Comparison of ENCODE assay signal across 21 cellular contexts in genomic region chr4:24862073-24862751, GRCh38. TPM values are rescaled to one million over a fixed set of nuclear protein-coding genes. Genes with fewer than 3 reads are reported as not detected.
DNase-seq lines count a peak whose midpoint lies in the region; ATAC-seq lines count a peak whose summit lies in the region.
"Had no signal": no experiment of that assay in that cellular context is flagged by ENCODE, and none has a peak within 500 bp of the region (broad histone marks: within the 10 kb centered on the region; RNA-seq: fewer than 3 reads in every experiment).

No MANE protein-coding gene starts in this region.

- no peak overlapping the region for H3K4me3 Mint-ChIP-seq in activated T-helper 2 cell treated with anti-CD3 and anti-CD28 coated beads, Interferon-gamma antibody, Interleukin-2, Interleukin-4, amounts not matched to agents 10 μg/mL and 5 μg/mL and 100 μg/mL, durations not matched to agents 14 hours and 24 hours and 36 hours (ENCODE audit: low read depth)
- H3K4me3 Mint-ChIP-seq: CD8-positive, alpha-beta memory T cell; effector memory CD8-positive, alpha-beta T cell; memory B cell; naive B cell had no signal

- ATAC-seq in GM18867 (IDR thresholded peaks at IDR 0.05; ENCODE audit: unreplicated experiment) (peak; percentile 54), HG02798 (IDR thresholded peaks at IDR 0.05; ENCODE audit: poor library complexity, unreplicated experiment) (peak; percentile 48), HG03520 (IDR thresholded peaks at IDR 0.05; ENCODE audit: unreplicated experiment) (peak; percentile 71)
- ATAC-seq: activated naive CD4-positive, alpha-beta T cell treated with anti-CD3 and anti-CD28 coated beads, Interleukin-2, amount 50 U/mL, for 72 hours; effector memory CD8-positive, alpha-beta T cell; upper lobe of right lung had no signal

- no peaks in the 10 kb centered on the region for H3K36me3 Mint-ChIP-seq in activated T-helper 2 cell treated with anti-CD3 and anti-CD28 coated beads, Interferon-gamma antibody, Interleukin-2, Interleukin-4, amounts not matched to agents 10 μg/mL and 5 μg/mL and 100 μg/mL, durations not matched to agents 14 hours and 24 hours and 36 hours (ENCODE audit: low read depth)
- H3K36me3 Mint-ChIP-seq: CD8-positive, alpha-beta memory T cell; memory B cell; naive B cell had no signal

- H3K27me3 Mint-ChIP-seq in activated T-helper 2 cell treated with anti-CD3 and anti-CD28 coated beads, Interferon-gamma antibody, Interleukin-2, Interleukin-4, amounts not matched to agents 10 μg/mL and 5 μg/mL and 100 μg/mL, durations not matched to agents 14 hours and 24 hours and 36 hours (ENCODE audit: low read depth) = no peaks in the 10 kb centered on the region
- H3K27me3 Mint-ChIP-seq: naive B cell had no signal

- intact Hi-C loops in activated T-helper 2 cell treated with anti-CD3 and anti-CD28 coated beads, Interferon-gamma antibody, Interleukin-2, Interleukin-4, amounts not matched to agents 10 μg/mL and 5 μg/mL and 100 μg/mL, durations not matched to agents 14 hours and 24 hours and 36 hours (cut with micrococcal nuclease) = no loop called here

- H3K4me1 Mint-ChIP-seq in activated T-helper 2 cell treated with anti-CD3 and anti-CD28 coated beads, Interferon-gamma antibody, Interleukin-2, Interleukin-4, amounts not matched to agents 10 μg/mL and 5 μg/mL and 100 μg/mL, durations not matched to agents 14 hours and 24 hours and 36 hours (ENCODE audit: low read depth) = no peaks in the 10 kb centered on the region
- H3K4me1 Mint-ChIP-seq: CD8-positive, alpha-beta memory T cell; memory B cell; naive B cell had no signal

- H3K9me3 Mint-ChIP-seq in activated T-helper 2 cell treated with anti-CD3 and anti-CD28 coated beads, Interferon-gamma antibody, Interleukin-2, Interleukin-4, amounts not matched to agents 10 μg/mL and 5 μg/mL and 100 μg/mL, durations not matched to agents 14 hours and 24 hours and 36 hours = peaks cover 14% of the 10 kb centered on the region

- H3K27ac Mint-ChIP-seq in activated T-helper 2 cell treated with anti-CD3 and anti-CD28 coated beads, Interferon-gamma antibody, Interleukin-2, Interleukin-4, amounts not matched to agents 10 μg/mL and 5 μg/mL and 100 μg/mL, durations not matched to agents 14 hours and 24 hours and 36 hours = no peak overlapping the region
- H3K27ac Mint-ChIP-seq: CD8-positive, alpha-beta memory T cell; effector memory CD8-positive, alpha-beta T cell; memory B cell had no signal

- DNase-seq in LoVo (ENCODE audit: low spot score) = no peak
- DNase-seq in stimulated activated CD4-positive, alpha-beta T cell treated with anti-CD3 and anti-CD28 coated beads, Interleukin-12 subunit alpha, Interleukin-12 subunit beta, amount 100 ng/mL, for 4 hours = no peak
- no peak for DNase-seq in D341Med (ENCODE audit: low spot score)
- DNase-seq in activated T-helper 2 cell treated with anti-CD3 and anti-CD28 coated beads, Interferon-gamma antibody, Interleukin-2, Interleukin-4, amounts not matched to agents 10 μg/mL and 5 μg/mL and 100 μg/mL, durations not matched to agents 14 hours and 24 hours and 36 hours (ENCODE audit: low spot score) = no peak
- DNase-seq: CD8-positive, alpha-beta memory T cell; DMS79 treated with DMSO at 0.1 percent for 48 hours; effector memory CD8-positive, alpha-beta T cell; esophagus squamous epithelium; MM.1S; naive B cell; NCI-H1694; NCI-H748 treated with DMSO at 0.1 percent for 48 hours; SHP77 treated with DMSO at 0.1 percent for 48 hours; stimulated activated CD8-positive, alpha-beta memory T cell treated with anti-CD3 and anti-CD28 coated beads, Interleukin-4, amount 100 ng/mL, for 48 hours; upper lobe of right lung had no signal

RNA-seq across cellular contexts. Expression of gene CCDC149, which starts 50.6 kb away (rescaled TPM):
- total RNA-seq in activated T-helper 2 cell treated with anti-CD3 and anti-CD28 coated beads, Interferon-gamma antibody, Interleukin-2, Interleukin-4, amounts not matched to agents 10 μg/mL and 5 μg/mL and 100 μg/mL, durations not matched to agents 14 hours and 24 hours and 36 hours = not detected in 2 replicates
- total RNA-seq: OCI-LY7 had no signal
